In genomic region chr1:208174736-208175507, GRCh38 we compare ENCODE assay signal across 15 cellular contexts.
DNase-seq lines count a peak whose midpoint lies in the region; ATAC-seq and TF ChIP-seq lines count a peak whose summit lies in the region.
"Had no signal": no experiment of that assay in that cellular context is flagged by ENCODE, and none has a peak within 500 bp of the region (broad histone marks: within the 10 kb centered on the region; RNA-seq: fewer than 3 reads in every experiment).

No MANE protein-coding gene starts in this region.

- DNase-seq in AG08395 (ENCODE audit: low spot score), result peak; percentile 72
- DNase-seq in HT1080 (ENCODE audit: low read depth), result peak; percentile 69
- DNase-seq in endothelial cell (ENCODE audit: low spot score), result no peak
- DNase-seq in lung microvascular endothelial cell (ENCODE audit: low read depth in 2 of 2), result peak; percentile 50 to 71
- no peak for DNase-seq in CD14-positive monocyte (ENCODE audit: low spot score)
- DNase-seq in activated CD4-positive, alpha-beta T cell treated with anti-CD3 and anti-CD28 coated beads for 4 hours, result no peak
- DNase-seq in NCI-H1436 treated with DMSO at 0.1 percent for 48 hours (lab: John Stamatoyannopoulos, UW), result no peak
- no peak for DNase-seq in effector memory CD8-positive, alpha-beta T cell
- DNase-seq: activated CD4-positive, alpha-beta T cell treated with anti-CD3 and anti-CD28 coated beads, Interleukin-2, amount 10 ng/mL, durations not matched to agents 7 days and 5 days; activated T-cell treated with anti-CD3 and anti-CD28 coated beads for 4 hours; foreskin melanocyte; GF-D8; SHP77 had no signal

- no peaks in the 10 kb centered on the region for H3K36me3 Mint-ChIP-seq in endothelial cell (ENCODE audit: low read depth, unreplicated experiment)
- H3K36me3 Mint-ChIP-seq in CD14-positive monocyte, result no peaks in the 10 kb centered on the region
- no peaks in the 10 kb centered on the region for H3K36me3 Mint-ChIP-seq in effector memory CD8-positive, alpha-beta T cell (ENCODE audit: insufficient read depth)
- H3K36me3 Mint-ChIP-seq: activated naive CD4-positive, alpha-beta T cell treated with anti-CD3 and anti-CD28 coated beads, Interleukin-2, amount 50 U/mL, for 24 hours; stimulated activated memory B cell treated with anti-CD40 and anti-IgM and Interleukin-4, amounts not matched to agents 10 μg/mL and 1 μg/mL and 100 μg/mL, for 72 hours had no signal

- H3K27me3 Mint-ChIP-seq in endothelial cell (ENCODE audit: unreplicated experiment) (peaks cover 13% of the 10 kb centered on the region), CD14-positive monocyte (ENCODE audit: low read depth in 3 of 3) (peaks cover 0 to 2% (median 2%) of the 10 kb centered on the region in 3 donors)
- H3K27me3 Mint-ChIP-seq in effector memory CD8-positive, alpha-beta T cell, result peaks cover 0 to 52% of the 10 kb centered on the region in 2 donors
- H3K27me3 Mint-ChIP-seq: activated naive CD4-positive, alpha-beta T cell treated with anti-CD3 and anti-CD28 coated beads, Interleukin-2, amount 50 U/mL, for 24 hours had no signal

- no peak overlapping the region for H3K4me3 Mint-ChIP-seq in endothelial cell (ENCODE audit: unreplicated experiment)
- no peak overlapping the region for H3K4me3 Mint-ChIP-seq in CD14-positive monocyte
- no peak overlapping the region for H3K4me3 Mint-ChIP-seq in effector memory CD8-positive, alpha-beta T cell
- H3K4me3 Mint-ChIP-seq: activated CD4-positive, alpha-beta T cell treated with anti-CD3 and anti-CD28 coated beads, Interleukin-2, amount 10 ng/mL, durations not matched to agents 7 days and 5 days; activated naive CD4-positive, alpha-beta T cell treated with anti-CD3 and anti-CD28 coated beads, Interleukin-2, amount 50 U/mL, for 24 hours; stimulated activated memory B cell treated with anti-CD40 and anti-IgM and Interleukin-4, amounts not matched to agents 10 μg/mL and 1 μg/mL and 100 μg/mL, for 72 hours had no signal

- TF ChIP-seq CTCF in endothelial cell (IDR thresholded peaks at IDR 0.05; ENCODE audit: unreplicated experiment), result no peak
- TF ChIP-seq CTCF in CD14-positive monocyte (IDR thresholded peaks at IDR 0.05), result no peak

- H3K4me1 Mint-ChIP-seq in endothelial cell (ENCODE audit: unreplicated experiment), result peaks cover 28% of the 10 kb centered on the region
- H3K4me1 Mint-ChIP-seq in CD14-positive monocyte, result peaks cover 3% of the 10 kb centered on the region
- no peaks in the 10 kb centered on the region for H3K4me1 Mint-ChIP-seq in effector memory CD8-positive, alpha-beta T cell (ENCODE audit: low read depth in 2 of 2)
- H3K4me1 Mint-ChIP-seq: activated CD4-positive, alpha-beta T cell treated with anti-CD3 and anti-CD28 coated beads, Interleukin-2, amount 10 ng/mL, durations not matched to agents 7 days and 5 days; activated naive CD4-positive, alpha-beta T cell treated with anti-CD3 and anti-CD28 coated beads, Interleukin-2, amount 50 U/mL, for 24 hours; stimulated activated memory B cell treated with anti-CD40 and anti-IgM and Interleukin-4, amounts not matched to agents 10 μg/mL and 1 μg/mL and 100 μg/mL, for 72 hours had no signal

- H3K9me3 Mint-ChIP-seq in endothelial cell (ENCODE audit: unreplicated experiment), result no peaks in the 10 kb centered on the region
- no peaks in the 10 kb centered on the region for H3K9me3 Mint-ChIP-seq in CD14-positive monocyte
- no peaks in the 10 kb centered on the region for H3K9me3 Mint-ChIP-seq in effector memory CD8-positive, alpha-beta T cell
- H3K9me3 Mint-ChIP-seq: activated CD4-positive, alpha-beta T cell treated with anti-CD3 and anti-CD28 coated beads, Interleukin-2, amount 10 ng/mL, durations not matched to agents 7 days and 5 days; activated naive CD4-positive, alpha-beta T cell treated with anti-CD3 and anti-CD28 coated beads, Interleukin-2, amount 50 U/mL, for 24 hours; stimulated activated memory B cell treated with anti-CD40 and anti-IgM and Interleukin-4, amounts not matched to agents 10 μg/mL and 1 μg/mL and 100 μg/mL, for 72 hours had no signal

- ATAC-seq in effector memory CD8-positive, alpha-beta T cell (replicated peaks), result no peak
- ATAC-seq: stimulated activated memory B cell treated with anti-CD40 and anti-IgM and Interleukin-4, amounts not matched to agents 10 μg/mL and 1 μg/mL and 100 μg/mL, for 72 hours had no signal

- intact Hi-C loops in CD14-positive monocyte (cut with micrococcal nuclease), result no loop called here

- H3K27ac Mint-ChIP-seq in endothelial cell (ENCODE audit: unreplicated experiment) (peak overlapping the region; percentile 20), CD14-positive monocyte (no peak overlapping the region)
- no peak overlapping the region for H3K27ac Mint-ChIP-seq in effector memory CD8-positive, alpha-beta T cell
- H3K27ac Mint-ChIP-seq: activated CD4-positive, alpha-beta T cell treated with anti-CD3 and anti-CD28 coated beads, Interleukin-2, amount 10 ng/mL, durations not matched to agents 7 days and 5 days; activated naive CD4-positive, alpha-beta T cell treated with anti-CD3 and anti-CD28 coated beads, Interleukin-2, amount 50 U/mL, for 24 hours; stimulated activated memory B cell treated with anti-CD40 and anti-IgM and Interleukin-4, amounts not matched to agents 10 μg/mL and 1 μg/mL and 100 μg/mL, for 72 hours had no signal

Comparison
In these comparisons a context has a peak if more than half of its experiments do, and no peak if none do; other contexts are left out.
1. DNase-seq: peak in AG08395 (single experiment), HT1080 (single experiment) and lung microvascular endothelial cell (2 of 2); none in endothelial cell (single experiment), CD14-positive monocyte (single experiment), activated CD4-positive, alpha-beta T cell treated with anti-CD3 and anti-CD28 coated beads for 4 hours (0 of 2), NCI-H1436 treated with DMSO at 0.1 percent for 48 hours (single experiment) and effector memory CD8-positive, alpha-beta T cell (0 of 3).